8 cellular contexts compared by ENCODE assay signal in the genomic region with DNA sequence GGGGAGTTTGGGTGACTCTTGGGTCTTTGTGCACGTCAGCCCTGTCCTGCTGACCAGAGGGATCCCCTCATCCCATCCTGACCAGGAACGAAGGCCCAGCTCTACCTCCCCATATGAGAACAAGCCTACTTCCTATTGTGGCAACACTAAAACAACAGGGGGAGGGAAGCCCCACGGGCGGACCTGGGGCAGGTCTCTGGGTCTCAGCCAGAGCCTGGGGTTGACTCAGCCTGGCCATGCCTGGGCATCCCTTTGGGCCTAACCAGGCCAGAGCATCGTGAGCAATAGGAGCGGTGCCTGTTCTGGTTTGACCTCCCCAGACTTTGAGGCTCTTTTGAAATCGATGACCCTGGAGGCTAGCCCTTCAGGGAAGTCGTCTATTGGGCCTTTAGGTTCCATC. TPM values are rescaled to one million over a fixed set of nuclear protein-coding genes. Genes with fewer than 3 reads are reported as not detected.
A peak's percentile ranks its signal among the peaks of the same experiment; 100 is the strongest.
DNase-seq lines count a peak whose midpoint lies in the region; ATAC-seq and TF ChIP-seq lines count a peak whose summit lies in the region.

No MANE protein-coding gene starts in this region.

- H3K9me3 Mint-ChIP-seq in T-helper 2 cell treated with Interferon-gamma antibody and Interleukin-4, amounts not matched to agents 5 μg/mL and 100 μg/mL, for 36 hours, result no peaks in the 10 kb centered on the region
- no peaks in the 10 kb centered on the region for H3K9me3 Mint-ChIP-seq in effector memory CD8-positive, alpha-beta T cell
- no peaks in the 10 kb centered on the region for H3K9me3 Mint-ChIP-seq in stimulated activated memory B cell treated with anti-CD40 and anti-IgM and Interleukin-4, amounts not matched to agents 10 μg/mL and 1 μg/mL and 100 μg/mL, for 72 hours

- POLR2A ChIA-PET in OCI-LY7 (lab: Charles Lee), result interaction anchor here (1.2 kb wide), 1 partner anchor 8 kb away, joined by 4 read pairs; no protein-coding TSS in a partner anchor

- H3K4me2 ChIP-seq in OCI-LY7 (ENCODE audit: low read length), result peak overlapping the region; percentile 95

- peaks cover 33% of the 10 kb centered on the region; the same call in 1 of the 2 replicates for H3K79me2 ChIP-seq in OCI-LY7 (ENCODE audit: insufficient read depth, low read depth, low read length)

- H3K27ac ChIP-seq in OCI-LY7 (ENCODE audit: low read depth, low read length, poor library complexity, severe bottlenecking), result peak overlapping the region; percentile 60

- H4K20me1 ChIP-seq in OCI-LY7 (ENCODE audit: insufficient read depth, low read length), result no peaks in the 10 kb centered on the region

- peaks cover 57% of the 10 kb centered on the region for H3K4me1 Mint-ChIP-seq in T-helper 2 cell treated with Interferon-gamma antibody and Interleukin-4, amounts not matched to agents 5 μg/mL and 100 μg/mL, for 36 hours (ENCODE audit: low read depth)
- H3K4me1 Mint-ChIP-seq in effector memory CD8-positive, alpha-beta T cell (ENCODE audit: low read depth in 2 of 2), result peaks cover 66 to 70% of the 10 kb centered on the region in 2 donors
- peaks cover 76% of the 10 kb centered on the region for H3K4me1 Mint-ChIP-seq in stimulated activated memory B cell treated with anti-CD40 and anti-IgM and Interleukin-4, amounts not matched to agents 10 μg/mL and 1 μg/mL and 100 μg/mL, for 72 hours

- H3K9me2 ChIP-seq in OCI-LY7 (ENCODE audit: insufficient read depth, low read length), result no peaks in the 10 kb centered on the region

- H3K4me1 ChIP-seq in OCI-LY7 (ENCODE audit: insufficient read depth, low read length, poor library complexity, severe bottlenecking), result peaks cover 60% of the 10 kb centered on the region

- peak overlapping the region; percentile 91 for H3K4me3 Mint-ChIP-seq in T-helper 2 cell treated with Interferon-gamma antibody and Interleukin-4, amounts not matched to agents 5 μg/mL and 100 μg/mL, for 36 hours
- peak overlapping the region; percentile 86 to 95 for H3K4me3 Mint-ChIP-seq in effector memory CD8-positive, alpha-beta T cell
- peak overlapping the region; percentile 77 for H3K4me3 Mint-ChIP-seq in stimulated activated memory B cell treated with anti-CD40 and anti-IgM and Interleukin-4, amounts not matched to agents 10 μg/mL and 1 μg/mL and 100 μg/mL, for 72 hours

- CTCF ChIA-PET in OCI-LY7 (lab: Charles Lee; ENCODE audit: unreplicated experiment), result no interaction called here

- H3K9me3 ChIP-seq in OCI-LY7 (ENCODE audit: low read length), result no peaks in the 10 kb centered on the region

- no peak for DNase-seq in T-helper 2 cell treated with Interferon-gamma antibody and Interleukin-4, amounts not matched to agents 5 μg/mL and 100 μg/mL, for 36 hours (ENCODE audit: low spot score)
- DNase-seq in T-helper 2 cell (no peak), OCI-LY7 (ENCODE audit: low spot score) (no peak), SHP77 treated with DMSO at 0.1 percent for 48 hours (lab: John Stamatoyannopoulos, UW) (no peak)
- no peak for DNase-seq in effector memory CD8-positive, alpha-beta T cell

- intact Hi-C loops in OCI-LY7 (cut with micrococcal nuclease; ENCODE audit: unreplicated experiment), result loop anchor here (10.0 kb wide), 1 partner anchor 232 kb away; a partner anchor contains a TSS

- H3K4me3 ChIP-seq in OCI-LY7 (ENCODE audit: low read depth, low read length, poor library complexity, severe bottlenecking), result peak overlapping the region; percentile 76

- no peak overlapping the region for H2AFZ ChIP-seq in OCI-LY7 (ENCODE audit: low read length)

- ATAC-seq in effector memory CD8-positive, alpha-beta T cell (replicated peaks), result no peak
- ATAC-seq in stimulated activated memory B cell treated with anti-CD40 and anti-IgM and Interleukin-4, amounts not matched to agents 10 μg/mL and 1 μg/mL and 100 μg/mL, for 72 hours, result no peak
- ATAC-seq in HG03039 (IDR thresholded peaks at IDR 0.05; ENCODE audit: unreplicated experiment) (no peak), HG02970 (IDR thresholded peaks at IDR 0.05; ENCODE audit: low FRiP score, unreplicated experiment) (no peak)

- H3K27ac Mint-ChIP-seq in T-helper 2 cell treated with Interferon-gamma antibody and Interleukin-4, amounts not matched to agents 5 μg/mL and 100 μg/mL, for 36 hours, result peak overlapping the region; percentile 75
- peak overlapping the region; percentile 94 to 95 for H3K27ac Mint-ChIP-seq in effector memory CD8-positive, alpha-beta T cell
- H3K27ac Mint-ChIP-seq in stimulated activated memory B cell treated with anti-CD40 and anti-IgM and Interleukin-4, amounts not matched to agents 10 μg/mL and 1 μg/mL and 100 μg/mL, for 72 hours, result peak overlapping the region; percentile 96

- TF ChIP-seq CTCF in OCI-LY7 (conservative IDR thresholded peaks at IDR 0.05; ENCODE audit: low read length), result no peak

- H3K27me3 Mint-ChIP-seq in T-helper 2 cell treated with Interferon-gamma antibody and Interleukin-4, amounts not matched to agents 5 μg/mL and 100 μg/mL, for 36 hours (ENCODE audit: low read depth), result no peaks in the 10 kb centered on the region
- H3K27me3 Mint-ChIP-seq in effector memory CD8-positive, alpha-beta T cell, result no peaks in the 10 kb centered on the region
- H3K27me3 Mint-ChIP-seq in stimulated activated memory B cell treated with anti-CD40 and anti-IgM and Interleukin-4, amounts not matched to agents 10 μg/mL and 1 μg/mL and 100 μg/mL, for 72 hours, result no peaks in the 10 kb centered on the region

- peaks cover 33% of the 10 kb centered on the region for H3K36me3 ChIP-seq in OCI-LY7 (ENCODE audit: insufficient read depth, low read length)

- BruUV-seq in OCI-LY7 (replicated peaks; lab: Mats Ljungman, UMichigan), result no TSS peak

- H3K36me3 Mint-ChIP-seq in T-helper 2 cell treated with Interferon-gamma antibody and Interleukin-4, amounts not matched to agents 5 μg/mL and 100 μg/mL, for 36 hours (ENCODE audit: low read depth), result peaks cover 45% of the 10 kb centered on the region
- H3K36me3 Mint-ChIP-seq in effector memory CD8-positive, alpha-beta T cell (ENCODE audit: insufficient read depth), result peaks cover 61% of the 10 kb centered on the region
- peaks cover 32% of the 10 kb centered on the region for H3K36me3 Mint-ChIP-seq in stimulated activated memory B cell treated with anti-CD40 and anti-IgM and Interleukin-4, amounts not matched to agents 10 μg/mL and 1 μg/mL and 100 μg/mL, for 72 hours

RNA-seq across cellular contexts. Expression of a gene that starts 16.8 kb away (rescaled TPM):
- total RNA-seq in OCI-LY7 (2014; rRNA removed; shearing (Covaris generic)), result 54.1 and 72.2 TPM in 2 replicates
- 83.3 and 91.0 TPM in 2 replicates for total RNA-seq in OCI-LY7 (2022)
